In the genomic region with DNA sequence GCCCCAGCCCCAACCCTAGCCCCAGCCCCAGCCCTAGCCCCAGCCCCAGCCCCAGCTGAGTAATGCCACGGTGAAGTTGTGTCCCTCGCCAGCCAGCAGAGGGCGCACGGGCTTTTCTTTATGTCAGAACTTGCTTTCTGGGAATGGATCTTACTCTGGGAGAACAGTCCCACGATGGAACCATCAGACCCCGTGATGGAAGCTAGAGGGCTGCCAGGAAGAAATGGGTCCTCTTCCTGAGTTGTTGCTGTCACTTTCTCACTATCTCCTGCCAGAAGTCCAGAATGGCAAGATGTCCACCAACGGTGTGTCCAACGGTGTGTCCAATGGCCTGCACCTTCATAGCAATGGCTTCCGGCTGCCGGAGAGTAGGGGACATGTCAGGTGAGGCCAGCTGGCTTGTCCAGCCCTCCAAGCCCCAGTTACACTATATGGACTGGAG, we compare ENCODE assay signal across 8 cellular contexts. TPM values are rescaled to one million over a fixed set of nuclear protein-coding genes. Genes with fewer than 3 reads are reported as not detected.
DNase-seq lines count a peak whose midpoint lies in the region.

No MANE protein-coding gene starts in this region.

- no peak overlapping the region for H3K18ac ChIP-seq in mesendoderm (ENCODE audit: low read length)

- no peak overlapping the region for H3K27ac ChIP-seq in mesendoderm (ENCODE audit: low read depth, low read length)

- H4K8ac ChIP-seq in mesendoderm (ENCODE audit: low read depth, low read length): no peak overlapping the region

- no peak overlapping the region for H3K9ac ChIP-seq in mesendoderm (ENCODE audit: low read length)

- H2BK5ac ChIP-seq in mesendoderm (ENCODE audit: low read length): no peak overlapping the region

- DNase-seq in NCI-H146 (lab: John Stamatoyannopoulos, UW) (peak; percentile 15), NCI-H146 treated with DMSO at 0.1 percent for 48 hours (lab: John Stamatoyannopoulos, UW; ENCODE audit: unreplicated experiment) (no peak), NCI-H2196 treated with DMSO at 0.1 percent for 48 hours (lab: John Stamatoyannopoulos, UW; ENCODE audit: unreplicated experiment) (peak; percentile 34), mesendoderm (peak; percentile 72), GF-D8 (lab: John Stamatoyannopoulos, UW) (no peak)
- DNase-seq in activated CD8-positive, alpha-beta memory T cell treated with anti-CD3 and anti-CD28 coated beads for 24 hours: peak; percentile 88
- DNase-seq in effector CD8-positive, alpha-beta T cell (lab: John Stamatoyannopoulos, UW): peak; percentile 66
- DNase-seq in stimulated activated CD8-positive, alpha-beta memory T cell treated with anti-CD3 and anti-CD28 coated beads, Interleukin-15, amount 100 ng/mL, for 1 hour (ENCODE audit: low read depth): peak; percentile 43

- no peak overlapping the region for H4K5ac ChIP-seq in mesendoderm (ENCODE audit: low read length)

- no peak overlapping the region for H3K4me3 ChIP-seq in mesendoderm (ENCODE audit: low read length)

- H3K79me1 ChIP-seq in mesendoderm (ENCODE audit: low read length): no peaks in the 10 kb centered on the region

- no peaks in the 10 kb centered on the region for H3K36me3 ChIP-seq in mesendoderm (ENCODE audit: control insufficient read depth, insufficient read depth, low read length)

- H3K4me1 ChIP-seq in mesendoderm (ENCODE audit: control insufficient read depth, low read depth, low read length): peaks cover 13% of the 10 kb centered on the region

- H3K79me2 ChIP-seq in mesendoderm (ENCODE audit: control insufficient read depth, insufficient read depth, low read length): no peaks in the 10 kb centered on the region

- H3K4me2 ChIP-seq in mesendoderm (ENCODE audit: low read length): no peak overlapping the region

- H2BK120ac ChIP-seq in mesendoderm (ENCODE audit: low read depth, low read length): no peak overlapping the region

- no peaks in the 10 kb centered on the region for H3K27me3 ChIP-seq in mesendoderm (ENCODE audit: insufficient read depth, low read length, poor library complexity)

- H3K23ac ChIP-seq in mesendoderm (ENCODE audit: low read length): no peak overlapping the region

- H3K56ac ChIP-seq in mesendoderm (ENCODE audit: low read length): no peak overlapping the region

- H2AK5ac ChIP-seq in mesendoderm (ENCODE audit: low read length): no peak overlapping the region

- no CpG with 5 or more reads among the region's 10 CpGs for WGBS in mesendoderm (ENCODE audit: extremely low coverage, insufficient coverage, low lambda C conversion rate)

- H2BK15ac ChIP-seq in mesendoderm (replicated peaks; ENCODE audit: low read depth): no peak overlapping the region

- no peak overlapping the region for H3K4ac ChIP-seq in mesendoderm (ENCODE audit: low read depth, low read length)

RNA-seq across cellular contexts. Expression of a gene that starts 25.2 kb away (rescaled TPM):
- polyA plus RNA-seq in mesendoderm (2013, experiment 1 of 2): 24.3 TPM
- 26.3 TPM for polyA plus RNA-seq in mesendoderm (2013, experiment 2 of 2)

RNA-seq across cellular contexts. Expression of a gene that starts 45.0 kb away (rescaled TPM):
- polyA plus RNA-seq in mesendoderm (2013, experiment 1 of 2): 2.5 TPM
- polyA plus RNA-seq in mesendoderm (2013, experiment 2 of 2): 2.2 TPM

Comparison
In these comparisons a context has a peak if more than half of its experiments do, and no peak if none do; other contexts are left out.
1. DNase-seq: peak in NCI-H146 (single experiment), NCI-H2196 treated with DMSO at 0.1 percent for 48 hours (single experiment), activated CD8-positive, alpha-beta memory T cell treated with anti-CD3 and anti-CD28 coated beads for 24 hours (single experiment), effector CD8-positive, alpha-beta T cell (single experiment), mesendoderm (single experiment) and stimulated activated CD8-positive, alpha-beta memory T cell treated with anti-CD3 and anti-CD28 coated beads, Interleukin-15, amount 100 ng/mL, for 1 hour (single experiment); none in NCI-H146 treated with DMSO at 0.1 percent for 48 hours (single experiment) and GF-D8 (single experiment).